10 cellular contexts compared by ENCODE assay signal in the genomic region with DNA sequence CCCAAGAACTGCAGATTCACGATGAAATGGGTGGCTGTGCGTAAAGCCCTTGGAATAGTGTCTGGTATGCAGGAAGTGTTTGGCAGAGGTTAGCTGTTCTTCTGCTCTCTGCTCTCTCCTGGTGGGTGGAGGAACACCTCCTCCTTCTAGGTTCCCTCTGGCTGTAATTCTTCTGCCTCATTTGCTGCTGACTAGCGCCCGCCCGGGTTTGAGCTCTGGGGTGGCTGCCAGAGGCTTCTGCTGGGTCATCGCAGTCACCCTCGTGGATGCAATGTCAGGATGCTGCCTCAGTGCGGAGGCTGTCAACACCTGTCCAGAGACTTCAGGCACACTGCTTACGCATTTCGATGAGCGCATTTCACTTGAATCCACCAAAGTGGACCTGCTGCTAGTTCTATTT.
A peak's percentile ranks its signal among the peaks of the same experiment; 100 is the strongest.
DNase-seq lines count a peak whose midpoint lies in the region; ATAC-seq and TF ChIP-seq lines count a peak whose summit lies in the region.
"Had no signal": no experiment of that assay in that cellular context is flagged by ENCODE, and none has a peak within 500 bp of the region (broad histone marks: within the 10 kb centered on the region; RNA-seq: fewer than 3 reads in every experiment).

No MANE protein-coding gene starts in this region.

- no peak overlapping the region for H3K4me3 ChIP-seq in Loucy (ENCODE audit: low read length, poor library complexity, severe bottlenecking)
- no peak overlapping the region for H3K4me3 ChIP-seq in skeletal muscle cell (ENCODE audit: low read depth, low read length)
- no peak overlapping the region for H3K4me3 ChIP-seq in tibial artery
- H3K4me3 ChIP-seq: body of pancreas, right lobe of liver had no signal

- no peak overlapping the region for H3K9ac ChIP-seq in Loucy (ENCODE audit: low read depth, low read length, poor library complexity, severe bottlenecking)

- H3K36me3 Mint-ChIP-seq in T-helper 2 cell treated with Interferon-gamma antibody and Interleukin-4, amounts not matched to agents 5 μg/mL and 100 μg/mL, for 36 hours (ENCODE audit: low read depth) = peaks cover 47% of the 10 kb centered on the region
- H3K36me3 Mint-ChIP-seq in central memory CD8-positive, alpha-beta T cell (ENCODE audit: insufficient read depth) = peaks cover 6% of the 10 kb centered on the region

- no peak overlapping the region for H2AFZ ChIP-seq in Loucy (ENCODE audit: low read length)

- H3K9me3 ChIP-seq in Loucy (ENCODE audit: insufficient read depth, low read depth, low read length) (no peaks in the 10 kb centered on the region), tibial artery (no peaks in the 10 kb centered on the region)
- H3K9me3 ChIP-seq: body of pancreas, right lobe of liver had no signal

- no peak overlapping the region for H3K27ac ChIP-seq in tibial artery
- H3K27ac ChIP-seq: body of pancreas, right lobe of liver had no signal

- H3K27me3 ChIP-seq in Loucy (ENCODE audit: insufficient read depth, low read length, poor library complexity, severe bottlenecking) (no peaks in the 10 kb centered on the region), tibial artery (no peaks in the 10 kb centered on the region)
- H3K27me3 ChIP-seq: body of pancreas, right lobe of liver had no signal

- H3K4me2 ChIP-seq in Loucy (ENCODE audit: low read depth, low read length, poor library complexity, severe bottlenecking) = peak overlapping the region; percentile 65

- TF ChIP-seq CTCF in Loucy (conservative IDR thresholded peaks at IDR 0.05; ENCODE audit: low read length) = no peak
- TF ChIP-seq CTCF in tibial artery (IDR thresholded peaks at IDR 0.05) = no peak

- no peak for DNase-seq in T-helper 2 cell treated with Interferon-gamma antibody and Interleukin-4, amounts not matched to agents 5 μg/mL and 100 μg/mL, for 36 hours (ENCODE audit: low spot score)
- DNase-seq in T-helper 2 cell (no peak), skeletal muscle cell (ENCODE audit: low read depth) (peak; percentile 36), tibial artery (no peak)
- no peak for DNase-seq in central memory CD8-positive, alpha-beta T cell (ENCODE audit: low spot score in 2 of 2)
- DNase-seq: right lobe of liver had no signal

- H4K20me1 ChIP-seq in Loucy (ENCODE audit: insufficient read depth, low read length, poor library complexity, severe bottlenecking) = peaks cover 43% of the 10 kb centered on the region

- no peaks in the 10 kb centered on the region for H3F3A ChIP-seq in Loucy (ENCODE audit: low read depth)

- H3K4me1 ChIP-seq in Loucy (ENCODE audit: insufficient read depth, low read length, poor library complexity, severe bottlenecking) (peaks cover 51% of the 10 kb centered on the region), tibial artery (peaks cover 0 to 4% (median 0%) of the 10 kb centered on the region in 4 donors)
- H3K4me1 ChIP-seq: body of pancreas, right lobe of liver had no signal

- peak overlapping the region; percentile 87 for H3K27ac Mint-ChIP-seq in T-helper 2 cell treated with Interferon-gamma antibody and Interleukin-4, amounts not matched to agents 5 μg/mL and 100 μg/mL, for 36 hours
- H3K27ac Mint-ChIP-seq in central memory CD8-positive, alpha-beta T cell (ENCODE audit: low read depth) = peak overlapping the region; percentile 94

- peaks cover 89% of the 10 kb centered on the region for H3K4me1 Mint-ChIP-seq in T-helper 2 cell treated with Interferon-gamma antibody and Interleukin-4, amounts not matched to agents 5 μg/mL and 100 μg/mL, for 36 hours (ENCODE audit: low read depth)
- peaks cover 98% of the 10 kb centered on the region for H3K4me1 Mint-ChIP-seq in central memory CD8-positive, alpha-beta T cell

- no peaks in the 10 kb centered on the region for H3K9me3 Mint-ChIP-seq in T-helper 2 cell treated with Interferon-gamma antibody and Interleukin-4, amounts not matched to agents 5 μg/mL and 100 μg/mL, for 36 hours
- no peaks in the 10 kb centered on the region for H3K9me3 Mint-ChIP-seq in central memory CD8-positive, alpha-beta T cell

- no peaks in the 10 kb centered on the region for H3K27me3 Mint-ChIP-seq in T-helper 2 cell treated with Interferon-gamma antibody and Interleukin-4, amounts not matched to agents 5 μg/mL and 100 μg/mL, for 36 hours (ENCODE audit: low read depth)
- H3K27me3 Mint-ChIP-seq in central memory CD8-positive, alpha-beta T cell = no peaks in the 10 kb centered on the region

- intact Hi-C loops in tibial artery (cut with DNase I; ENCODE audit: low total_unique reads) = no loop called here

- H3K9me2 ChIP-seq in Loucy (replicated peaks; ENCODE audit: low read depth, low read length) = no peaks in the 10 kb centered on the region

- ATAC-seq in central memory CD8-positive, alpha-beta T cell (replicated peaks; ENCODE audit: extremely low read depth, poor library complexity, severe bottlenecking) = no peak
- ATAC-seq in GM19328 (IDR thresholded peaks at IDR 0.05; ENCODE audit: unreplicated experiment) (no peak), GM18861 (IDR thresholded peaks at IDR 0.05; ENCODE audit: unreplicated experiment) (no peak)
- ATAC-seq: body of pancreas had no signal

- no peaks in the 10 kb centered on the region for H3K36me3 ChIP-seq in Loucy (ENCODE audit: insufficient read depth, low read length)
- no peaks in the 10 kb centered on the region for H3K36me3 ChIP-seq in tibial artery
- H3K36me3 ChIP-seq: right lobe of liver had no signal

- H3K4me3 Mint-ChIP-seq in T-helper 2 cell treated with Interferon-gamma antibody and Interleukin-4, amounts not matched to agents 5 μg/mL and 100 μg/mL, for 36 hours = peak overlapping the region; percentile 86
- H3K4me3 Mint-ChIP-seq in central memory CD8-positive, alpha-beta T cell = peak overlapping the region; percentile 10

- H3K79me2 ChIP-seq in Loucy (ENCODE audit: insufficient read depth, low read length) = peaks cover 91% of the 10 kb centered on the region
